8 cellular contexts compared by ENCODE assay signal in genomic region chr1:150621497-150622113, GRCh38. TPM values are rescaled to one million over a fixed set of nuclear protein-coding genes. Genes with fewer than 3 reads are reported as not detected.
DNase-seq lines count a peak whose midpoint lies in the region; ATAC-seq, FAIRE-seq and TF ChIP-seq lines count a peak whose summit lies in the region.

No MANE protein-coding gene starts in this region.

- no peak overlapping the region; a peak in 1 of 5 replicates for H3K4me3 Mint-ChIP-seq in H9

- H2AFZ ChIP-seq in H9 (ENCODE audit: low read length) = no peak overlapping the region

- no peak overlapping the region for H2BK5ac ChIP-seq in H9 (ENCODE audit: insufficient read length, low read length)

- peaks cover 3% of the 10 kb centered on the region for H4K20me1 ChIP-seq in H9 (ENCODE audit: control insufficient read depth, insufficient read depth, insufficient read length)

- no peaks in the 10 kb centered on the region for H3K27me3 Mint-ChIP-seq in H9 (ENCODE audit: low read depth)

- peak; percentile 52 for ATAC-seq in body of pancreas

- no peaks in the 10 kb centered on the region for H3K9me3 ChIP-seq in H9 (ENCODE audit: control insufficient read depth, low read depth, low read length)
- no peaks in the 10 kb centered on the region for H3K9me3 ChIP-seq in body of pancreas

- peaks cover 5% of the 10 kb centered on the region for H3K36me3 ChIP-seq in BJ (ENCODE audit: control insufficient read depth, insufficient read depth, low read length)
- H3K36me3 ChIP-seq in body of pancreas (replicated peaks in 1 of 2; ENCODE audit: insufficient read depth in 1 of 2, low read depth in 2 of 2) = peaks cover 0 to 20% of the 10 kb centered on the region in 2 donors

- H3K23me2 ChIP-seq in H9 (ENCODE audit: insufficient read length, low read depth, low read length, poor library complexity, severe bottlenecking) = no peaks in the 10 kb centered on the region

- no CpG with 5 or more reads among the region's 5 CpGs for WGBS in H9 (ENCODE audit: extremely low coverage, insufficient read length, low lambda C conversion rate)
- WGBS in body of pancreas, 2 donors = 48 to 54% methylated on average over 5 of the region's 5 CpGs

- H4K91ac ChIP-seq in H9 (ENCODE audit: insufficient read length, low read depth, low read length) = no peak overlapping the region

- peaks cover 12 to 18% of the 10 kb centered on the region in 2 experiments for H3K4me1 Mint-ChIP-seq in H9

- peaks cover 57 to 92% (median 80%) of the 10 kb centered on the region in 3 experiments for H3K36me3 Mint-ChIP-seq in H9 (ENCODE audit: insufficient read depth in 1 of 3, low read depth in 3 of 3)

- H3K18ac ChIP-seq in H9 (ENCODE audit: insufficient read length, low read depth, low read length) = no peak overlapping the region

- POLR2A ChIA-PET in BJ (lab: Charles Lee) = no interaction called here

- no peak for FAIRE-seq in H54 (lab: Jason Lieb, UNC)

- no peak overlapping the region for H3K56ac ChIP-seq in H9 (ENCODE audit: insufficient read length, low read depth, low read length)

- H2BK20ac ChIP-seq in H9 (ENCODE audit: low read depth, low read length, poor library complexity, severe bottlenecking) = no peak overlapping the region

- intact Hi-C loops in body of pancreas (cut with DNase I) = no loop called here

- H2BK12ac ChIP-seq in H9 (ENCODE audit: insufficient read length, low read depth, low read length) = no peak overlapping the region

- no peak overlapping the region for H2AK5ac ChIP-seq in H9 (ENCODE audit: insufficient read length, low read length)

- peaks cover 5% of the 10 kb centered on the region for H3K79me1 ChIP-seq in H9 (ENCODE audit: insufficient read depth, low read depth, low read length, poor library complexity, severe bottlenecking)

- CTCF ChIA-PET in BJ (lab: Yijun Ruan, JAX) = interaction anchor here (0.7 to 6.5 kb wide), 10 partner anchors 15 to 192 kb away, joined by 3 to 121 read pairs (median 6); partner anchors contain the start of gene MCL1

- H4K8ac ChIP-seq in H9 (replicated peaks; ENCODE audit: insufficient read length, low read depth, low read length) = no peak overlapping the region

- no peaks in the 10 kb centered on the region for H3K79me2 ChIP-seq in H9 (ENCODE audit: insufficient read depth, low read length)

- peak; percentile 79 for TF ChIP-seq CTCF in BJ (IDR thresholded peaks at IDR 0.05; ENCODE audit: insufficient read depth, low read depth, low read length)
- TF ChIP-seq CTCF in H9 (conservative IDR thresholded peaks at IDR 0.05) = peak; percentile 80
- peak in 6 of 7 experiments; percentile 51 to 78 (median 74) for TF ChIP-seq CTCF in body of pancreas (IDR thresholded peaks at IDR 0.05)

- H3T11ph ChIP-seq in H9 (ENCODE audit: low read length) = no peak overlapping the region

- H3K27me3 ChIP-seq in BJ (ENCODE audit: control insufficient read depth, insufficient read depth, low read length) = no peaks in the 10 kb centered on the region
- H3K27me3 ChIP-seq in H9 (ENCODE audit: insufficient read depth, low read length) = peaks cover 1% of the 10 kb centered on the region; the same call in 1 of the 2 replicates
- no peaks in the 10 kb centered on the region for H3K27me3 ChIP-seq in body of pancreas

- no peak overlapping the region for H4K5ac ChIP-seq in H9 (ENCODE audit: insufficient read length, low read depth, low read length)

- H3K9ac ChIP-seq in H9 (ENCODE audit: extremely low read depth, insufficient read length, low read length) = no peak overlapping the region

- peak overlapping the region in 2 of 3 experiments; percentile 10 to 90; a peak in 3 of 7 replicates for H3K27ac Mint-ChIP-seq in H9

- no peak overlapping the region for H3K27ac ChIP-seq in H9 (ENCODE audit: insufficient read length, low read depth, low read length)
- H3K27ac ChIP-seq in body of pancreas = peak overlapping the region in 3 of 4 donors; percentile 64 to 80 (median 70)

- DNase-seq in BJ (ENCODE audit: low read depth) = no peak
- no peak for DNase-seq in H9
- peak; percentile 50 for DNase-seq in T follicular helper cell (ENCODE audit: low read depth)
- DNase-seq in body of pancreas = peak; percentile 66 to 76 (median 71)
- peak; percentile 55 for DNase-seq in kidney tubule cell (ENCODE audit: low spot score)
- DNase-seq in stimulated activated CD4-positive, alpha-beta T cell treated with anti-CD3 and anti-CD28 coated beads, TNF-alpha, amount 100 ng/mL, for 24 hours (ENCODE audit: low read depth in 3 of 3) = peak in 2 of 3 experiments; percentile 41 to 43
- DNase-seq in H54 (ENCODE audit: insufficient read length, low spot score) = no peak
- no peak for DNase-seq in NCI-H1436 treated with DMSO at 0.1 percent for 48 hours (lab: John Stamatoyannopoulos, UW)

- no peak overlapping the region for H3K14ac ChIP-seq in H9 (ENCODE audit: insufficient read depth, low read length)

- H2BK120ac ChIP-seq in H9 (ENCODE audit: low read depth, low read length, poor library complexity, severe bottlenecking) = no peak overlapping the region

- no peak overlapping the region for H2BK15ac ChIP-seq in H9 (ENCODE audit: low read depth, low read length)

- no peaks in the 10 kb centered on the region for H3K9me3 Mint-ChIP-seq in H9

- H3K4ac ChIP-seq in H9 (ENCODE audit: low read depth, low read length) = no peak overlapping the region

- no peak overlapping the region for H3K23ac ChIP-seq in H9 (ENCODE audit: insufficient read length, low read depth, low read length)

- TF ChIP-seq POLR2A in body of pancreas (IDR thresholded peaks at IDR 0.05) = no peak
- no peak for TF ChIP-seq POLR2A in H54 (IDR thresholded peaks at IDR 0.05; ENCODE audit: low read depth, low read length)

- H3K4me1 ChIP-seq in H9 (ENCODE audit: insufficient read depth, low read length) (no peaks in the 10 kb centered on the region), body of pancreas (peaks cover 41% of the 10 kb centered on the region)

- H3K4me2 ChIP-seq in H9 (ENCODE audit: insufficient read depth, insufficient read length, low read length) = no peak overlapping the region

- H3K4me3 ChIP-seq in BJ (ENCODE audit: low read depth, low read length) = no peak overlapping the region
- H3K4me3 ChIP-seq in body of pancreas = no peak overlapping the region

RNA-seq across cellular contexts. Expression of gene ENSA, which starts 7.8 kb away (rescaled TPM):
- polyA plus RNA-seq in BJ (2011; rRNA removed) = 35.8 and 47.2 TPM in 2 replicates
- 11.8 and 26.8 TPM in 2 replicates for polyA minus RNA-seq in BJ (2011; rRNA and poly(A)+ RNA removed)
- total RNA-seq in H9 (2021) (212 and 218 TPM in 2 replicates), body of pancreas (100 to 1,000 TPM in 1 of 2 donors, 10 to 100 TPM in 1; 64.6 to 203 TPM)

RNA-seq across cellular contexts. Expression of gene MCL1, which starts 42.2 kb away (rescaled TPM):
- 45.4 and 80.5 TPM in 2 replicates for polyA plus RNA-seq in BJ (2011; rRNA removed)
- polyA minus RNA-seq in BJ (2011; rRNA and poly(A)+ RNA removed) = 69.5 and 71.5 TPM in 2 replicates
- 247 and 250 TPM in 2 replicates for total RNA-seq in H9 (2021)
- total RNA-seq in body of pancreas = 100 to 1,000 TPM; 211 to 223 TPM

Comparison
In these comparisons a context has a peak if more than half of its experiments do, and no peak if none do; other contexts are left out.
1. DNase-seq: peak in T follicular helper cell (single experiment), body of pancreas (4 of 4), kidney tubule cell (single experiment) and stimulated activated CD4-positive, alpha-beta T cell treated with anti-CD3 and anti-CD28 coated beads, TNF-alpha, amount 100 ng/mL, for 24 hours (2 of 3); none in BJ (single experiment), H9 (single experiment), H54 (single experiment) and NCI-H1436 treated with DMSO at 0.1 percent for 48 hours (single experiment).
2. Peak in every context shown above with its lines, with median percentiles within 50 percentile points of each other: CTCF ChIP-seq.